ENCODE assay signal across 8 cellular contexts in genomic region chr12:130871286-130872178, GRCh38. TPM values are rescaled to one million over a fixed set of nuclear protein-coding genes. Genes with fewer than 3 reads are reported as not detected.
DNase-seq lines count a peak whose midpoint lies in the region; ATAC-seq and TF ChIP-seq lines count a peak whose summit lies in the region.

TSS of gene RAN (plus strand) at chr12:130872066. CDS start at chr12:130872594, 528 bp downstream.

- peak within 1 kb of the TSS; percentile 82 for H3K4me3 ChIP-seq in AG10803 (ENCODE audit: low read length)

- DNase-seq in AG10803 (ENCODE audit: low read depth) (peak; percentile 94), NCI-H510A (lab: John Stamatoyannopoulos, UW) (peak; percentile 88), cerebellum (ENCODE audit: low spot score) (peak; percentile 98), kidney glomerular epithelial cell (lab: John Stamatoyannopoulos, UW) (peak; percentile 83)
- peak; percentile 84 to 85 for DNase-seq in activated CD4-positive, alpha-beta T cell treated with anti-CD3 and anti-CD28 coated beads for 24 hours (ENCODE audit: low read depth in 2 of 2)
- peak; percentile 84 to 91 for DNase-seq in stimulated activated CD4-positive, alpha-beta T cell treated with anti-CD3 and anti-CD28 coated beads, Interleukin-15, amount 100 ng/mL, for 48 hours (ENCODE audit: low read depth in 2 of 2)

- peak; percentile 76 for ATAC-seq in HG03432 (IDR thresholded peaks at IDR 0.05; ENCODE audit: unreplicated experiment)

- TF ChIP-seq CTCF in AG10803 (conservative IDR thresholded peaks at IDR 0.05; ENCODE audit: low read length): no peak

- peak; percentile 90 for TF ChIP-seq POLR2A in GM19099 (IDR thresholded peaks at IDR 0.05; ENCODE audit: extremely low read depth, insufficient read length, low read depth)

RNA-seq across cellular contexts. Expression of gene RAN, which starts in this region (rescaled TPM):
- 245 TPM for total RNA-seq in cerebellum

Comparison
In these comparisons a context has a peak if more than half of its experiments do, and no peak if none do; other contexts are left out.
1. Peak in every context shown above with its lines: DNase-seq, ATAC-seq and H3K4me3 ChIP-seq.